8 cellular contexts compared by ENCODE assay signal in genomic region chr6:11366183-11366933, GRCh38.
A peak's percentile ranks its signal among the peaks of the same experiment; 100 is the strongest.
DNase-seq lines count a peak whose midpoint lies in the region; ATAC-seq lines count a peak whose summit lies in the region.

No MANE protein-coding gene starts in this region.

- H3K27ac Mint-ChIP-seq in activated CD8-positive, alpha-beta T cell treated with anti-CD3 and anti-CD28 coated beads, Interleukin-2, amount 10 ng/mL, durations not matched to agents 7 days and 5 days: peak overlapping the region; percentile 80
- peak overlapping the region; percentile 83 to 96 (median 88) for H3K27ac Mint-ChIP-seq in naive B cell

- DNase-seq in activated naive CD4-positive, alpha-beta T cell treated with Interleukin-2 at 50 U/mL for 16 hours: peak; percentile 69
- DNase-seq in activated naive CD4-positive, alpha-beta T cell (lab: John Stamatoyannopoulos, UW): no peak
- DNase-seq in activated CD8-positive, alpha-beta T cell treated with anti-CD3 and anti-CD28 coated beads, Interleukin-2, amount 10 ng/mL, durations not matched to agents 7 days and 5 days: peak; percentile 67
- DNase-seq in naive B cell (no peak), left colon (no peak), ACHN (no peak), NCI-H345 (lab: John Stamatoyannopoulos, UW) (no peak)

- peak overlapping the region; percentile 30 for H3K4me3 Mint-ChIP-seq in activated CD8-positive, alpha-beta T cell treated with anti-CD3 and anti-CD28 coated beads, Interleukin-2, amount 10 ng/mL, durations not matched to agents 7 days and 5 days
- peak overlapping the region in 6 of 8 donors; percentile 38 to 91 (median 58) for H3K4me3 Mint-ChIP-seq in naive B cell

- CTCF ChIA-PET in activated CD8-positive, alpha-beta T cell treated with anti-CD3 and anti-CD28 coated beads, Interleukin-2, amount 10 ng/mL, durations not matched to agents 7 days and 5 days (lab: Charles Lee): interaction anchor here (0.7 to 3.1 kb wide), 6 partner anchors 9 to 129 kb away, joined by 3 to 16 read pairs (median 5); no protein-coding TSS in a partner anchor

- in situ Hi-C loops in ACHN (cut with HindIII; ENCODE audit: low pct_ligation_motif_present, low pct_unique_long_range_greater_than_20kb, low sequenced_read_pairs): no loop called here

- H3K27me3 Mint-ChIP-seq in activated CD8-positive, alpha-beta T cell treated with anti-CD3 and anti-CD28 coated beads, Interleukin-2, amount 10 ng/mL, durations not matched to agents 7 days and 5 days (ENCODE audit: low read depth): no peaks in the 10 kb centered on the region
- H3K27me3 Mint-ChIP-seq in naive B cell: no peaks in the 10 kb centered on the region

- POLR2A ChIA-PET in activated CD8-positive, alpha-beta T cell treated with anti-CD3 and anti-CD28 coated beads, Interleukin-2, amount 10 ng/mL, durations not matched to agents 7 days and 5 days (lab: Charles Lee): interaction anchor here (1.7 to 2.9 kb wide), 3 partner anchors 8 to 15 kb away, joined by 6 to 29 read pairs (median 9); no protein-coding TSS in a partner anchor

- peaks cover 13% of the 10 kb centered on the region for H3K9me3 Mint-ChIP-seq in activated CD8-positive, alpha-beta T cell treated with anti-CD3 and anti-CD28 coated beads, Interleukin-2, amount 10 ng/mL, durations not matched to agents 7 days and 5 days (ENCODE audit: insufficient read depth)
- H3K9me3 Mint-ChIP-seq in naive B cell: no peaks in the 10 kb centered on the region

- peak; percentile 67 for ATAC-seq in HG03103 (IDR thresholded peaks at IDR 0.05; ENCODE audit: low read depth, unreplicated experiment)
- ATAC-seq in activated CD8-positive, alpha-beta T cell treated with anti-CD3 and anti-CD28 coated beads, Interleukin-2, amount 10 ng/mL, durations not matched to agents 7 days and 5 days: peak; percentile 82
- peak; percentile 47 to 65 for ATAC-seq in naive B cell (ENCODE audit: low read depth in 2 of 2)
- ATAC-seq in left colon: no peak

- intact Hi-C loops in left colon (cut with DNase I, micrococcal nuclease): no loop called here

- H3K36me3 Mint-ChIP-seq in activated CD8-positive, alpha-beta T cell treated with anti-CD3 and anti-CD28 coated beads, Interleukin-2, amount 10 ng/mL, durations not matched to agents 7 days and 5 days (ENCODE audit: low read depth): peaks cover 76% of the 10 kb centered on the region
- H3K36me3 Mint-ChIP-seq in naive B cell: peaks cover 14 to 31% of the 10 kb centered on the region in 2 donors

- H3K4me1 Mint-ChIP-seq in activated CD8-positive, alpha-beta T cell treated with anti-CD3 and anti-CD28 coated beads, Interleukin-2, amount 10 ng/mL, durations not matched to agents 7 days and 5 days (ENCODE audit: low read depth): peaks cover 66% of the 10 kb centered on the region
- H3K4me1 Mint-ChIP-seq in naive B cell: peaks cover 80 to 91% (median 90%) of the 10 kb centered on the region in 3 donors

Comparison
In these comparisons a context has a peak if more than half of its experiments do, and no peak if none do; other contexts are left out.
1. DNase-seq: peak in activated naive CD4-positive, alpha-beta T cell treated with Interleukin-2 at 50 U/mL for 16 hours (single experiment) and activated CD8-positive, alpha-beta T cell treated with anti-CD3 and anti-CD28 coated beads, Interleukin-2, amount 10 ng/mL, durations not matched to agents 7 days and 5 days (single experiment); none in activated naive CD4-positive, alpha-beta T cell (0 of 4), naive B cell (single experiment), left colon (0 of 2), ACHN (single experiment) and NCI-H345 (single experiment).